ENCODE assay signal across 10 cellular contexts in genomic region chr1:34787461-34788420, GRCh38. TPM values are rescaled to one million over a fixed set of nuclear protein-coding genes. Genes with fewer than 3 reads are reported as not detected.
DNase-seq lines count a peak whose midpoint lies in the region; ATAC-seq and TF ChIP-seq lines count a peak whose summit lies in the region.
"Had no signal": no experiment of that assay in that cellular context is flagged by ENCODE, and none has a peak within 500 bp of the region (broad histone marks: within the 10 kb centered on the region; RNA-seq: fewer than 3 reads in every experiment).

No MANE protein-coding gene starts in this region.

- DNase-seq in AG10803 (ENCODE audit: low read depth) (peak; percentile 25), GM13976 (ENCODE audit: low spot score) (no peak), RPMI8226 (peak; percentile 49), fibroblast of villous mesenchyme (ENCODE audit: low read depth) (no peak), NCI-H2227 (lab: John Stamatoyannopoulos, UW; ENCODE audit: unreplicated experiment) (no peak), CD1c-positive myeloid dendritic cell (ENCODE audit: extremely low spot score) (no peak)
- DNase-seq: activated naive CD8-positive, alpha-beta T cell treated with anti-CD3 and anti-CD28 coated beads, Interleukin-2, amount 10 ng/mL, durations not matched to agents 7 days and 5 days had no signal

- TF ChIP-seq CTCF in AG10803 (conservative IDR thresholded peaks at IDR 0.05; ENCODE audit: low read length) (peak; percentile 19), GM13976 (IDR thresholded peaks at IDR 0.05; ENCODE audit: borderline replicate concordance, control extremely low read depth, extremely low read depth, insufficient read depth, missing control alignments) (peak; percentile 8), fibroblast of villous mesenchyme (IDR thresholded peaks at IDR 0.05; ENCODE audit: insufficient read depth, low read depth, low read length) (peak; percentile 13)

- no peak overlapping the region for H3K4me3 ChIP-seq in AG10803 (ENCODE audit: low read length)
- H3K4me3 ChIP-seq in fibroblast of villous mesenchyme (ENCODE audit: low read depth, low read length): no peak overlapping the region

- in situ Hi-C loops in GM13976 (cut with MboI; ENCODE audit: low sequenced_read_pairs, unreplicated experiment): loop anchor here (5.0 kb wide), 1 partner anchor 65 kb away; no protein-coding TSS in a partner anchor

- ATAC-seq in HG03108 (IDR thresholded peaks at IDR 0.05; ENCODE audit: unreplicated experiment) (no peak), GM21717 (IDR thresholded peaks at IDR 0.05; ENCODE audit: unreplicated experiment) (no peak)

RNA-seq across cellular contexts. Expression of gene GJA4, which starts 5.1 kb away (rescaled TPM):
- total RNA-seq in fibroblast of villous mesenchyme: not detected in 2 replicates
- total RNA-seq: activated naive CD8-positive, alpha-beta T cell treated with anti-CD3 and anti-CD28 coated beads, Interleukin-2, amount 10 ng/mL, durations not matched to agents 7 days and 5 days; kidney epithelial cell had no signal

RNA-seq across cellular contexts. Expression of gene GJB3, which starts 6.7 kb away (rescaled TPM):
- not detected in 2 replicates for total RNA-seq in fibroblast of villous mesenchyme
- total RNA-seq: activated naive CD8-positive, alpha-beta T cell treated with anti-CD3 and anti-CD28 coated beads, Interleukin-2, amount 10 ng/mL, durations not matched to agents 7 days and 5 days had no signal

RNA-seq across cellular contexts. Expression of gene GJB4, which starts 28.2 kb away (rescaled TPM):
- not detected in 2 replicates for total RNA-seq in fibroblast of villous mesenchyme
- total RNA-seq: activated naive CD8-positive, alpha-beta T cell treated with anti-CD3 and anti-CD28 coated beads, Interleukin-2, amount 10 ng/mL, durations not matched to agents 7 days and 5 days had no signal

RNA-seq across cellular contexts. Expression of gene GJB5, which starts 32.9 kb away (rescaled TPM):
- total RNA-seq in fibroblast of villous mesenchyme: not detected in 2 replicates
- total RNA-seq: activated naive CD8-positive, alpha-beta T cell treated with anti-CD3 and anti-CD28 coated beads, Interleukin-2, amount 10 ng/mL, durations not matched to agents 7 days and 5 days; kidney epithelial cell had no signal

Comparison
In these comparisons a context has a peak if more than half of its experiments do, and no peak if none do; other contexts are left out.
1. DNase-seq: peak in AG10803 (single experiment) and RPMI8226 (single experiment); none in GM13976 (single experiment), fibroblast of villous mesenchyme (single experiment), NCI-H2227 (single experiment) and CD1c-positive myeloid dendritic cell (single experiment).
2. Peak in every context shown above with its lines, with median percentiles within 50 percentile points of each other: CTCF ChIP-seq.